ENCODE assay signal across 36 cellular contexts in genomic region chr1:1046243-1046642, GRCh38. TPM values are rescaled to one million over a fixed set of nuclear protein-coding genes. Genes with fewer than 3 reads are reported as not detected.
"Had no signal": no experiment of that assay in that cellular context is flagged by ENCODE, and none has a peak within 500 bp of the region (broad histone marks: within the 10 kb centered on the region; RNA-seq: fewer than 3 reads in every experiment).

No MANE protein-coding gene starts in this region.

- H3K9me3 ChIP-seq: adrenal gland, body of pancreas, colonic mucosa, esophagus squamous epithelium, gastroesophageal sphincter, heart right ventricle had no signal

- DNase-seq: activated CD4-positive, alpha-beta memory T cell treated with anti-CD3 and anti-CD28 coated beads for 36 hours; activated CD4-positive, alpha-beta T cell treated with anti-CD3 and anti-CD28 coated beads for 36 hours; activated CD4-positive, alpha-beta T cell treated with anti-CD3 and anti-CD28 coated beads, Interleukin-2, amount 10 ng/mL, durations not matched to agents 24 days and 14 days; activated CD4-positive, CD25-positive, alpha-beta regulatory T cell; activated CD4-positive, CD25-positive, alpha-beta regulatory T cell treated with anti-CD3 and anti-CD28 coated beads, Interleukin-2, amount 50 U/mL, for 72 hours; activated CD8-positive, alpha-beta memory T cell treated with anti-CD3 and anti-CD28 coated beads, Interleukin-2, amount 10 ng/mL, durations not matched to agents 7 days and 5 days; activated CD8-positive, alpha-beta memory T cell treated with anti-CD3 and anti-CD28 coated beads, Interleukin-2, amount 50 U/mL, for 4 hours; activated CD8-positive, alpha-beta T cell treated with anti-CD3 and anti-CD28 coated beads, Interleukin-2, amount 10 ng/mL, durations not matched to agents 7 days and 5 days; activated effector memory CD4-positive, alpha-beta T cell treated with anti-CD3 and anti-CD28 coated beads, Interleukin-2, amount 50 U/mL, for 16 hours; activated naive CD4-positive, alpha-beta T cell treated with anti-CD3 and anti-CD28 coated beads for 36 hours; activated naive CD8-positive, alpha-beta T cell treated with anti-CD3 and anti-CD28 coated beads for 36 hours; activated naive CD8-positive, alpha-beta T cell treated with anti-CD3 and anti-CD28 coated beads, Interleukin-2, amount 50 U/mL, for 24 hours; activated T-cell treated with anti-CD3 and anti-CD28 coated beads, Interleukin-2, amount 50 U/mL, for 1 hour; activated T-cell treated with anti-CD3 and anti-CD28 coated beads, Interleukin-2, amount 50 U/mL, for 48 hours; adrenal gland; amygdala; aorta; body of pancreas; central memory CD4-positive, alpha-beta T cell; cerebellar nuclear complex; colonic mucosa; effector CD8-positive, alpha-beta T cell; esophagus squamous epithelium; foreskin melanocyte; heart right ventricle; T-helper 2 cell had no signal

- H3K4me3 ChIP-seq: adrenal gland, body of pancreas, cardiac muscle cell, colonic mucosa, esophagus squamous epithelium, gastroesophageal sphincter, heart right ventricle had no signal

- H3K36me3 ChIP-seq: adrenal gland, colonic mucosa had no signal

- H3K4me1 ChIP-seq: adrenal gland, body of pancreas, colonic mucosa, esophagus squamous epithelium had no signal

- H3K27me3 ChIP-seq: adrenal gland, body of pancreas, cardiac muscle cell, colonic mucosa, esophagus squamous epithelium, gastroesophageal sphincter, heart right ventricle had no signal

- H3K27ac ChIP-seq: adrenal gland, body of pancreas, cardiac muscle cell, colonic mucosa, epithelial cell of prostate, esophagus squamous epithelium, gastroesophageal sphincter, heart right ventricle had no signal

RNA-seq across cellular contexts. Expression of gene RNF223, which starts 27.9 kb away (rescaled TPM):
- total RNA-seq: activated CD4-positive, alpha-beta memory T cell treated with anti-CD3 and anti-CD28 coated beads for 36 hours; activated CD4-positive, alpha-beta T cell treated with anti-CD3 and anti-CD28 coated beads for 36 hours; activated CD4-positive, alpha-beta T cell treated with anti-CD3 and anti-CD28 coated beads, Interleukin-2, amount 10 ng/mL, durations not matched to agents 24 days and 14 days; activated CD8-positive, alpha-beta memory T cell treated with anti-CD3 and anti-CD28 coated beads for 36 hours; activated CD8-positive, alpha-beta memory T cell treated with anti-CD3 and anti-CD28 coated beads, Interleukin-2, amount 10 ng/mL, durations not matched to agents 7 days and 5 days; activated CD8-positive, alpha-beta T cell treated with anti-CD3 and anti-CD28 coated beads, Interleukin-2, amount 10 ng/mL, durations not matched to agents 7 days and 5 days; activated naive CD4-positive, alpha-beta T cell treated with anti-CD3 and anti-CD28 coated beads for 36 hours; activated naive CD8-positive, alpha-beta T cell treated with anti-CD3 and anti-CD28 coated beads for 36 hours; activated T-helper 2 cell treated with anti-CD3 and anti-CD28 coated beads, Interferon-gamma antibody, Interleukin-2, Interleukin-4, amounts not matched to agents 10 μg/mL and 5 μg/mL and 100 μg/mL, durations not matched to agents 14 hours and 24 hours and 36 hours; adrenal gland; aorta; endothelial cell of umbilical vein; fibroblast of lung; fibroblast of villous mesenchyme; glomerular endothelial cell; heart right ventricle; T-helper 1 cell treated with Interleukin-12 subunit alpha and Interleukin-12 subunit beta and Interleukin-4 antibody, amounts not matched to agents 30 ng/mL and 1 ng/mL, for 36 hours had no signal
- polyA plus RNA-seq: aorta, cardiac muscle cell, endothelial cell of umbilical vein, fibroblast of lung, heart right ventricle had no signal
